Comparison of ENCODE assay signal across 11 cellular contexts in genomic region chr10:29647483-29647882, GRCh38. TPM values are rescaled to one million over a fixed set of nuclear protein-coding genes. Genes with fewer than 3 reads are reported as not detected.
DNase-seq lines count a peak whose midpoint lies in the region; ATAC-seq, FAIRE-seq and TF ChIP-seq lines count a peak whose summit lies in the region.
"Had no signal": no experiment of that assay in that cellular context is flagged by ENCODE, and none has a peak within 500 bp of the region (broad histone marks: within the 10 kb centered on the region; RNA-seq: fewer than 3 reads in every experiment).

No MANE protein-coding gene starts in this region.

- H3K27ac ChIP-seq in right atrium auricular region (peak overlapping the region; percentile 80 to 85), foreskin keratinocyte (no peak overlapping the region), dorsolateral prefrontal cortex (peak overlapping the region in 8 of 59 donors; percentile 3 to 65 (median 36))

- H3K36me3 ChIP-seq in right atrium auricular region: no peaks in the 10 kb centered on the region
- H3K36me3 ChIP-seq: MG63 had no signal

- no peaks in the 10 kb centered on the region for H3K9me3 Mint-ChIP-seq in chondrocyte (ENCODE audit: low read depth)
- H3K9me3 Mint-ChIP-seq in nephron: peaks cover 14% of the 10 kb centered on the region
- no peaks in the 10 kb centered on the region for H3K9me3 Mint-ChIP-seq in activated CD4-positive, alpha-beta T cell treated with anti-CD3 and anti-CD28 coated beads, Interleukin-2, amount 10 ng/mL, durations not matched to agents 7 days and 5 days

- CTCF ChIA-PET in activated CD4-positive, alpha-beta T cell treated with anti-CD3 and anti-CD28 coated beads, Interleukin-2, amount 10 ng/mL, durations not matched to agents 7 days and 5 days (lab: Charles Lee): interaction anchor here (1.1 to 1.2 kb wide), 2 partner anchors 9 kb away, joined by 3 to 5 read pairs; no protein-coding TSS in a partner anchor

- peaks cover 0 to 6% of the 10 kb centered on the region in 2 donors for H3K9me3 ChIP-seq in right atrium auricular region
- H3K9me3 ChIP-seq: MG63 had no signal

- H3K27me3 Mint-ChIP-seq in chondrocyte (ENCODE audit: low read depth) (no peaks in the 10 kb centered on the region), nephron (ENCODE audit: low read depth) (no peaks in the 10 kb centered on the region)
- no peaks in the 10 kb centered on the region for H3K27me3 Mint-ChIP-seq in activated CD4-positive, alpha-beta T cell treated with anti-CD3 and anti-CD28 coated beads, Interleukin-2, amount 10 ng/mL, durations not matched to agents 7 days and 5 days

- no peak for TF ChIP-seq POLR2A in GM12892 (IDR thresholded peaks at IDR 0.05; ENCODE audit: low read depth, low read length)

- H3K27me3 ChIP-seq in right atrium auricular region (no peaks in the 10 kb centered on the region), foreskin keratinocyte (no peaks in the 10 kb centered on the region), dorsolateral prefrontal cortex (no peaks in the 10 kb centered on the region)
- H3K27me3 ChIP-seq: MG63 had no signal

- peaks cover 91% of the 10 kb centered on the region for H3K4me1 Mint-ChIP-seq in chondrocyte (ENCODE audit: low read depth)
- peaks cover 80% of the 10 kb centered on the region for H3K4me1 Mint-ChIP-seq in nephron
- peaks cover 42% of the 10 kb centered on the region for H3K4me1 Mint-ChIP-seq in activated CD4-positive, alpha-beta T cell treated with anti-CD3 and anti-CD28 coated beads, Interleukin-2, amount 10 ng/mL, durations not matched to agents 7 days and 5 days

- FAIRE-seq in GM12892 (lab: Jason Lieb, UNC): no peak
- FAIRE-seq: islet of Langerhans had no signal

- no peak for TF ChIP-seq CTCF in right atrium auricular region (IDR thresholded peaks at IDR 0.05)
- no peak for TF ChIP-seq CTCF in chondrocyte (IDR thresholded peaks at IDR 0.05)
- no peak for TF ChIP-seq CTCF in nephron (IDR thresholded peaks at IDR 0.05; ENCODE audit: unreplicated experiment in 3 of 3)
- no peak for TF ChIP-seq CTCF in foreskin keratinocyte (conservative IDR thresholded peaks at IDR 0.05)
- no peak for TF ChIP-seq CTCF in dorsolateral prefrontal cortex (IDR thresholded peaks at IDR 0.05 in 54 of 56, conservative IDR thresholded peaks at IDR 0.05 in 2 of 56; ENCODE audit: low read depth in 1 of 56, partially characterized antibody in 56 of 56)

- POLR2A ChIA-PET in activated CD4-positive, alpha-beta T cell treated with anti-CD3 and anti-CD28 coated beads, Interleukin-2, amount 10 ng/mL, durations not matched to agents 7 days and 5 days (lab: Charles Lee): interaction anchor here (0.7 kb wide), 1 partner anchor 82 kb away, joined by 3 read pairs; no protein-coding TSS in a partner anchor

- H3K4me3 Mint-ChIP-seq in chondrocyte (ENCODE audit: unreplicated experiment) (peak overlapping the region; percentile 31), nephron (peak overlapping the region in 1 of 3 experiments; percentile 52)
- no peak overlapping the region for H3K4me3 Mint-ChIP-seq in activated CD4-positive, alpha-beta T cell treated with anti-CD3 and anti-CD28 coated beads, Interleukin-2, amount 10 ng/mL, durations not matched to agents 7 days and 5 days

- H3K4me3 ChIP-seq in right atrium auricular region (no peak overlapping the region), dorsolateral prefrontal cortex (no peak overlapping the region)
- H3K4me3 ChIP-seq: MG63 had no signal

- H3K36me3 Mint-ChIP-seq in chondrocyte (ENCODE audit: low read depth) (peaks cover 4% of the 10 kb centered on the region), nephron (ENCODE audit: low read depth) (peaks cover 34% of the 10 kb centered on the region)
- peaks cover 9% of the 10 kb centered on the region for H3K36me3 Mint-ChIP-seq in activated CD4-positive, alpha-beta T cell treated with anti-CD3 and anti-CD28 coated beads, Interleukin-2, amount 10 ng/mL, durations not matched to agents 7 days and 5 days (ENCODE audit: low read depth)

- ATAC-seq in left cardiac atrium: no peak
- no peak for ATAC-seq in foreskin keratinocyte

- no peak for DNase-seq in right atrium auricular region (ENCODE audit: low spot score)
- DNase-seq in left cardiac atrium: no peak
- no peak for DNase-seq in chondrocyte (ENCODE audit: low spot score)
- DNase-seq in foreskin keratinocyte: no peak
- DNase-seq in activated CD4-positive, alpha-beta T cell treated with anti-CD3 and anti-CD28 coated beads, Interleukin-2, amount 10 ng/mL, durations not matched to agents 7 days and 5 days: no peak
- DNase-seq in dorsolateral prefrontal cortex: no peak
- DNase-seq in GM12892 (ENCODE audit: insufficient read length): no peak
- DNase-seq: MG63, NCI-H446 treated with DMSO at 0.1 percent for 48 hours had no signal

- H3K27ac Mint-ChIP-seq in chondrocyte (ENCODE audit: unreplicated experiment) (peak overlapping the region; percentile 91), nephron (peak overlapping the region; percentile 91 to 96 (median 92))
- no peak overlapping the region for H3K27ac Mint-ChIP-seq in activated CD4-positive, alpha-beta T cell treated with anti-CD3 and anti-CD28 coated beads, Interleukin-2, amount 10 ng/mL, durations not matched to agents 7 days and 5 days

- intact Hi-C loops in left cardiac atrium (cut with DNase I) (no loop called here), dorsolateral prefrontal cortex (cut with DNase I) (no loop called here)

- H3K4me1 ChIP-seq in right atrium auricular region (peaks cover 0 to 47% of the 10 kb centered on the region in 2 donors), foreskin keratinocyte (peaks cover 20% of the 10 kb centered on the region)

RNA-seq across cellular contexts. Expression of gene SVIL, which starts 12.7 kb away (rescaled TPM):
- total RNA-seq in right atrium auricular region (100 to 1,000 TPM; 260 to 340 TPM), left cardiac atrium (100 to 1,000 TPM; 203 to 250 TPM), chondrocyte (112 to 136 TPM (median 118 TPM) in 3 replicates), foreskin keratinocyte (26.9 and 27.1 TPM in 2 replicates), dorsolateral prefrontal cortex (10 to 100 TPM in 43 of 120 experiments, 1 to 10 TPM in 77; 2.4 to 33.0 (median 7.8) TPM)
- 4.8 and 4.9 TPM in 2 replicates for polyA plus RNA-seq in foreskin keratinocyte
- 10 to 100 TPM; 22.6 to 26.8 TPM for total RNA-seq in activated CD4-positive, alpha-beta T cell treated with anti-CD3 and anti-CD28 coated beads, Interleukin-2, amount 10 ng/mL, durations not matched to agents 7 days and 5 days
- polyA plus RNA-seq in GM12892 (2012; ENCODE audit: missing spikeins): 0.13 TPM
